Comparison of ENCODE assay signal across 8 cellular contexts in the genomic region with DNA sequence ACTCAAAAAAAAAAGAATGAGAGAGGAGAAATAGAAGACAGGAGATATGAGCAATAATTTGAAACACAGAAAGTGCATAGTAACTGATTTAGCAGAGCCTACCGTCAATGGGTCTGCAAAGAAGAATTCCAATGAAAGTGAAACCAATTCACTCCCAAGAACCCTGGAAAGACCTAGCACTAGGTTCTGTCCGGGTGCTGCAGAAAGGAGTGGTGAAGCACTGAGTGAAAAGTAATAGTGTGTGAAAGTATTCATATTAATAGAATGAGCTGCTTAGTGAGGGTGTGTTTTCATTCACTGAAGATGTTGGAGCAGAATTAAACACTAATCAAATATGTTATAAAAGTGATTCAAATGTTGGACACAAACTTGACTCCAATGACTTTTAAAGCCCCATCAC. TPM values are rescaled to one million over a fixed set of nuclear protein-coding genes. Genes with fewer than 3 reads are reported as not detected.
DNase-seq lines count a peak whose midpoint lies in the region; ATAC-seq and TF ChIP-seq lines count a peak whose summit lies in the region.

No MANE protein-coding gene starts in this region.

- intact Hi-C loops in activated CD4-positive, alpha-beta T cell treated with anti-CD3 and anti-CD28 coated beads for 36 hours (cut with DNase I, micrococcal nuclease), result loop anchor here (1.0 to 10.0 kb wide), 6 partner anchors 50 to 292 kb away; a partner anchor contains a TSS
- intact Hi-C loops in activated CD4-positive, alpha-beta T cell treated with anti-CD3 and anti-CD28 coated beads, Interleukin-2, amount 10 ng/mL, durations not matched to agents 24 days and 14 days (cut with micrococcal nuclease), result loop anchor here (1.0 to 2.0 kb wide), 2 partner anchors 50 to 292 kb away; no protein-coding TSS in a partner anchor

- TF ChIP-seq CTCF in coronary artery (IDR thresholded peaks at IDR 0.05), result no peak

- H3K4me3 Mint-ChIP-seq in activated CD4-positive, alpha-beta T cell treated with anti-CD3 and anti-CD28 coated beads for 36 hours, result no peak overlapping the region
- H3K4me3 Mint-ChIP-seq in activated CD4-positive, alpha-beta T cell treated with anti-CD3 and anti-CD28 coated beads, Interleukin-2, amount 10 ng/mL, durations not matched to agents 24 days and 14 days, result no peak overlapping the region

- H3K27me3 Mint-ChIP-seq in activated CD4-positive, alpha-beta T cell treated with anti-CD3 and anti-CD28 coated beads for 36 hours, result no peaks in the 10 kb centered on the region
- no peaks in the 10 kb centered on the region for H3K27me3 Mint-ChIP-seq in activated CD4-positive, alpha-beta T cell treated with anti-CD3 and anti-CD28 coated beads, Interleukin-2, amount 10 ng/mL, durations not matched to agents 24 days and 14 days

- no peak for DNase-seq in activated CD4-positive, alpha-beta T cell treated with anti-CD3 and anti-CD28 coated beads for 36 hours
- no peak for DNase-seq in activated CD4-positive, alpha-beta T cell treated with anti-CD3 and anti-CD28 coated beads, Interleukin-2, amount 10 ng/mL, durations not matched to agents 24 days and 14 days
- DNase-seq in coronary artery (ENCODE audit: low spot score) (no peak), SHP77 (lab: John Stamatoyannopoulos, UW) (no peak), putamen (ENCODE audit: low spot score) (no peak), G401 (ENCODE audit: low spot score) (no peak)

- POLR2A ChIA-PET in activated CD4-positive, alpha-beta T cell treated with anti-CD3 and anti-CD28 coated beads for 36 hours (lab: Charles Lee), result no interaction called here

- H3K4me3 ChIP-seq in coronary artery, result no peak overlapping the region

- H3K36me3 Mint-ChIP-seq in activated CD4-positive, alpha-beta T cell treated with anti-CD3 and anti-CD28 coated beads for 36 hours (ENCODE audit: low read depth), result no peaks in the 10 kb centered on the region
- H3K36me3 Mint-ChIP-seq in activated CD4-positive, alpha-beta T cell treated with anti-CD3 and anti-CD28 coated beads, Interleukin-2, amount 10 ng/mL, durations not matched to agents 24 days and 14 days (ENCODE audit: low read depth), result peaks cover 2% of the 10 kb centered on the region

- CTCF ChIA-PET in activated CD4-positive, alpha-beta T cell treated with anti-CD3 and anti-CD28 coated beads for 36 hours (lab: Charles Lee), result interaction anchor here (0.6 to 2.2 kb wide), 15 partner anchors 13 to 463 kb away, joined by 3 to 10 read pairs (median 5); a partner anchor contains a TSS

- no peaks in the 10 kb centered on the region for H3K9me3 Mint-ChIP-seq in activated CD4-positive, alpha-beta T cell treated with anti-CD3 and anti-CD28 coated beads for 36 hours (ENCODE audit: low read depth)
- H3K9me3 Mint-ChIP-seq in activated CD4-positive, alpha-beta T cell treated with anti-CD3 and anti-CD28 coated beads, Interleukin-2, amount 10 ng/mL, durations not matched to agents 24 days and 14 days, result no peaks in the 10 kb centered on the region

- in situ Hi-C loops in G401 (cut with HindIII; ENCODE audit: low sequenced_read_pairs), result loop anchor here (25.0 kb wide), 1 partner anchor 345 kb away; no protein-coding TSS in a partner anchor

- ATAC-seq in activated CD4-positive, alpha-beta T cell treated with anti-CD3 and anti-CD28 coated beads for 36 hours, result peak; percentile 54
- ATAC-seq in HG03135 (IDR thresholded peaks at IDR 0.05; ENCODE audit: unreplicated experiment), result peak; percentile 28

- H3K27ac Mint-ChIP-seq in activated CD4-positive, alpha-beta T cell treated with anti-CD3 and anti-CD28 coated beads for 36 hours, result no peak overlapping the region
- no peak overlapping the region for H3K27ac Mint-ChIP-seq in activated CD4-positive, alpha-beta T cell treated with anti-CD3 and anti-CD28 coated beads, Interleukin-2, amount 10 ng/mL, durations not matched to agents 24 days and 14 days

- peaks cover 15% of the 10 kb centered on the region for H3K4me1 Mint-ChIP-seq in activated CD4-positive, alpha-beta T cell treated with anti-CD3 and anti-CD28 coated beads for 36 hours
- peaks cover 10% of the 10 kb centered on the region for H3K4me1 Mint-ChIP-seq in activated CD4-positive, alpha-beta T cell treated with anti-CD3 and anti-CD28 coated beads, Interleukin-2, amount 10 ng/mL, durations not matched to agents 24 days and 14 days

- H3K27ac ChIP-seq in coronary artery, result peak overlapping the region; percentile 52 to 62
- peak overlapping the region; percentile 69 for H3K27ac ChIP-seq in temporal lobe (ENCODE audit: low read depth, low read length)

RNA-seq across cellular contexts. Expression of a gene that starts 51.3 kb away (rescaled TPM):
- 10 to 100 TPM; 44.1 to 45.1 TPM for total RNA-seq in activated CD4-positive, alpha-beta T cell treated with anti-CD3 and anti-CD28 coated beads for 36 hours
- total RNA-seq in activated CD4-positive, alpha-beta T cell treated with anti-CD3 and anti-CD28 coated beads, Interleukin-2, amount 10 ng/mL, durations not matched to agents 24 days and 14 days, result 60.2 and 65.4 TPM in 2 replicates
- total RNA-seq in temporal lobe, result 37.1 TPM
- 35.1 and 58.0 TPM in 2 replicates for total RNA-seq in G401 (2014; rRNA removed; shearing (Covaris generic))
